Comparison of ENCODE assay signal across 9 cellular contexts in the genomic region with DNA sequence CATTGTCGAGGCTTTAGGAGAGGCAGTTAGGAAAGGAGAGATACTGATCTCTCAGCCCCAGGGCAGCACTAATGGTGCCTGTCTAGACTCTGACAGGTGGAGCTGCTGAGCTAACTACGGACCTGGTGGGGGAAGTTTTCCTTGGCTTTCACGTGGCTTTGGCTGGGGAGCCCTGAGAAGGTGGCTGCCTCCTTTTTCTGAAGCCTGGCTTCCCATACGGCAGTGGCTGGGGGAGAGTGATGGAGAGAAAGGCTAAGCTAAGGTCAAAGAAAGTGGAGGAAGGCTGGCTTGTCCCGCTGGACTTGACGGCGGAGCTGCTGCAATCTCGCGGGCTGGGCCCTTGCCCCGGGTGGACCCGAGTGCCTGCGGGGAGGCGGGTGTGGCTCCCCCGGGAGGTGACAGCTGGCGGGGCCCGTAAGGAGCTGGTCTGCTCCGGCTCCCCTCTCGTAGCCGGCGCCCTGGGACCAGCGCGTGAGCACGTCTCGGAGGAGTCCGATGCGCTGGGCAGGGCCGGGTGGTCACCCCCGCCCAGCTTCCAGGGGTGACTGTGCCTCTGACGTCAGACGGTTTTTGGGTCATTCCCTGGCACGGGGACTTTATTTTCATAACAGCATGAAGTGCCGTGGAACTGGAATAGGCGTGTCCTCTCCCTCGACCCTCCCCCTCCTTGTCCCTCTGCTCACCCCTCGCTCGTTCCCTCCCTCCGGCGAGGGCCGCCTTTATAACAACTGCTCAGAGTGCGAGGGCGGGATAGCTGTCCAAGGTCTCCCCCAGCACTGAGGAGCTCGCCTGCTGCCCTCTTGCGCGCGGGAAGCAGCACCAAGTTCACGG. TPM values are rescaled to one million over a fixed set of nuclear protein-coding genes. Genes with fewer than 3 reads are reported as not detected.
DNase-seq lines count a peak whose midpoint lies in the region; ATAC-seq and TF ChIP-seq lines count a peak whose summit lies in the region.
"Had no signal": no experiment of that assay in that cellular context is flagged by ENCODE, and none has a peak within 500 bp of the region (broad histone marks: within the 10 kb centered on the region; RNA-seq: fewer than 3 reads in every experiment).

A gene with protein sequence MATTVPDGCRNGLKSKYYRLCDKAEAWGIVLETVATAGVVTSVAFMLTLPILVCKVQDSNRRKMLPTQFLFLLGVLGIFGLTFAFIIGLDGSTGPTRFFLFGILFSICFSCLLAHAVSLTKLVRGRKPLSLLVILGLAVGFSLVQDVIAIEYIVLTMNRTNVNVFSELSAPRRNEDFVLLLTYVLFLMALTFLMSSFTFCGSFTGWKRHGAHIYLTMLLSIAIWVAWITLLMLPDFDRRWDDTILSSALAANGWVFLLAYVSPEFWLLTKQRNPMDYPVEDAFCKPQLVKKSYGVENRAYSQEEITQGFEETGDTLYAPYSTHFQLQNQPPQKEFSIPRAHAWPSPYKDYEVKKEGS (plus strand): TSS at position 748 of the 831 bp plus-strand sequence. CDS start 16,688 bp downstream, outside the sequence.

- H3K36me3 ChIP-seq in MM.1S (replicated peaks; ENCODE audit: insufficient read depth, low read length) (no peaks in the 10 kb centered on the region), liver (ENCODE audit: control insufficient read depth in 4 of 4, insufficient read depth in 3 of 4, low read depth in 1 of 4, low read length in 3 of 4) (no peaks in the 10 kb centered on the region)
- H3K36me3 ChIP-seq in effector memory CD4-positive, alpha-beta T cell (ENCODE audit: control insufficient read depth, insufficient read depth, low read length) = no peaks in the 10 kb centered on the region

- peak; percentile 46 for TF ChIP-seq CTCF in MM.1S (IDR thresholded peaks at IDR 0.05; ENCODE audit: low read length)
- no peak for TF ChIP-seq CTCF in liver (IDR thresholded peaks at IDR 0.05; ENCODE audit: low read depth, low read length, missing input control)

- H3K79me2 ChIP-seq in MM.1S (ENCODE audit: low read length) = no peaks in the 10 kb centered on the region

- 3% methylated on average over 46 of the region's 46 CpGs for WGBS in liver

- H3K9ac ChIP-seq in MM.1S (ENCODE audit: low read length) (peak within 1 kb of the TSS; percentile 39; the same call in 1 of the 2 replicates), liver (ENCODE audit: low read depth in 1 of 2, low read length in 2 of 2) (no peak within 1 kb of the TSS)

- no peaks in the 10 kb centered on the region for H4K20me1 ChIP-seq in MM.1S (ENCODE audit: insufficient read depth, low read length)

- H3K4me1 ChIP-seq in MM.1S (ENCODE audit: low read length) (no peaks in the 10 kb centered on the region), liver (ENCODE audit: control insufficient read depth in 4 of 4, insufficient read depth in 4 of 4, low read length in 3 of 4) (peaks cover 2 to 12% (median 7%) of the 10 kb centered on the region in 4 donors)
- H3K4me1 ChIP-seq in effector memory CD4-positive, alpha-beta T cell (ENCODE audit: control insufficient read depth, insufficient read depth, low read length, poor library complexity, severe bottlenecking) = peaks cover 2% of the 10 kb centered on the region

- H3K4me2 ChIP-seq in MM.1S (ENCODE audit: low read depth, low read length) = peak within 1 kb of the TSS; percentile 96

- H3K9me3 ChIP-seq in MM.1S (replicated peaks; ENCODE audit: insufficient read depth, low read length) = no peaks in the 10 kb centered on the region
- H3K9me3 ChIP-seq in effector memory CD4-positive, alpha-beta T cell (ENCODE audit: control insufficient read depth, low read length) = no peaks in the 10 kb centered on the region
- no peaks in the 10 kb centered on the region for H3K9me3 ChIP-seq in liver (ENCODE audit: control insufficient read depth in 4 of 4, low read length in 3 of 4)

- TF ChIP-seq RAD21 in liver (IDR thresholded peaks at IDR 0.05) = no peak

- peak within 1 kb of the TSS; percentile 53 for H3K4me3 ChIP-seq in MM.1S (ENCODE audit: low read length)
- H3K4me3 ChIP-seq in effector memory CD4-positive, alpha-beta T cell (ENCODE audit: insufficient read depth, low read depth, low read length, poor library complexity, severe bottlenecking) = peak within 1 kb of the TSS; percentile 64
- peak within 1 kb of the TSS; percentile 33 to 51 (median 38) for H3K4me3 ChIP-seq in liver (ENCODE audit: low read depth in 1 of 3, low read length in 3 of 3)

- no peaks in the 10 kb centered on the region for H3F3A ChIP-seq in MM.1S (ENCODE audit: insufficient read depth, low read length)

- H3K27me3 ChIP-seq in MM.1S (replicated peaks; ENCODE audit: insufficient read depth, low read length) (0 out of 2 replicates have a peak, but pooled peaks cover 4% of the 10 kb centered on the region), liver (ENCODE audit: control insufficient read depth in 4 of 4, insufficient read depth in 4 of 4, low read length in 3 of 4) (peaks cover 0 to 8% (median 1%) of the 10 kb centered on the region in 4 donors)
- peaks cover 7% of the 10 kb centered on the region for H3K27me3 ChIP-seq in effector memory CD4-positive, alpha-beta T cell (replicated peaks; ENCODE audit: control insufficient read depth, insufficient read depth, low read length, poor library complexity, severe bottlenecking)

- H3K27ac ChIP-seq in MM.1S (ENCODE audit: low read length) (no peak within 1 kb of the TSS), liver (ENCODE audit: low read depth in 1 of 2, low read length in 2 of 2) (peak within 1 kb of the TSS; percentile 13 to 22)
- no peak within 1 kb of the TSS for H3K27ac ChIP-seq in effector memory CD4-positive, alpha-beta T cell (ENCODE audit: insufficient read depth, low read length, poor library complexity, severe bottlenecking)

- DNase-seq in NCI-H1417 (lab: John Stamatoyannopoulos, UW) = peak; percentile 29 to 76 (median 65)
- no peak for DNase-seq in NCI-H1417 treated with DMSO at 0.1 percent for 48 hours (lab: John Stamatoyannopoulos, UW)
- DNase-seq in MM.1S = peak; percentile 52
- DNase-seq in activated CD4-positive, alpha-beta T cell treated with anti-CD3 and anti-CD28 coated beads for 4 hours = peak; percentile 9 to 25
- DNase-seq in effector memory CD4-positive, alpha-beta T cell = peak in 1 of 3 donors; percentile 1
- peak; percentile 36 for DNase-seq in stimulated activated CD4-positive, alpha-beta T cell treated with anti-CD3 and anti-CD28 coated beads, Interleukin-4, amount 100 ng/mL, for 24 hours
- DNase-seq: DND-41 had no signal

- ATAC-seq in GM21576 (IDR thresholded peaks at IDR 0.05; ENCODE audit: unreplicated experiment) = no peak

- H2AFZ ChIP-seq in MM.1S (ENCODE audit: low read length) = peak within 1 kb of the TSS; percentile 83

- no peaks in the 10 kb centered on the region for H3K9me2 ChIP-seq in MM.1S (replicated peaks; ENCODE audit: insufficient read depth, low read length)

TF ChIP-seq in liver, 16 proteins besides CTCF, POLR2A, EP300 and RAD21 (continues in another document):
- TF ChIP-seq RXRA (IDR thresholded peaks at IDR 0.05) (peak in 1 of 2 donors; percentile 16), YY1 (IDR thresholded peaks at IDR 0.05) (peak; percentile 35), FOXA1 (IDR thresholded peaks at IDR 0.05) (no peak), GABPA (IDR thresholded peaks at IDR 0.05 in 1 of 2, conservative IDR thresholded peaks at IDR 0.05 in 1 of 2) (no peak), TAF1 (conservative IDR thresholded peaks at IDR 0.05) (no peak), FOXA2 (IDR thresholded peaks at IDR 0.05) (no peak)
- TF ChIP-seq, protein P1, sequence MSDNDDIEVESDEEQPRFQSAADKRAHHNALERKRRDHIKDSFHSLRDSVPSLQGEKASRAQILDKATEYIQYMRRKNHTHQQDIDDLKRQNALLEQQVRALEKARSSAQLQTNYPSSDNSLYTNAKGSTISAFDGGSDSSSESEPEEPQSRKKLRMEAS (IDR thresholded peaks at IDR 0.05) = no peak
- TF ChIP-seq, protein P2, sequence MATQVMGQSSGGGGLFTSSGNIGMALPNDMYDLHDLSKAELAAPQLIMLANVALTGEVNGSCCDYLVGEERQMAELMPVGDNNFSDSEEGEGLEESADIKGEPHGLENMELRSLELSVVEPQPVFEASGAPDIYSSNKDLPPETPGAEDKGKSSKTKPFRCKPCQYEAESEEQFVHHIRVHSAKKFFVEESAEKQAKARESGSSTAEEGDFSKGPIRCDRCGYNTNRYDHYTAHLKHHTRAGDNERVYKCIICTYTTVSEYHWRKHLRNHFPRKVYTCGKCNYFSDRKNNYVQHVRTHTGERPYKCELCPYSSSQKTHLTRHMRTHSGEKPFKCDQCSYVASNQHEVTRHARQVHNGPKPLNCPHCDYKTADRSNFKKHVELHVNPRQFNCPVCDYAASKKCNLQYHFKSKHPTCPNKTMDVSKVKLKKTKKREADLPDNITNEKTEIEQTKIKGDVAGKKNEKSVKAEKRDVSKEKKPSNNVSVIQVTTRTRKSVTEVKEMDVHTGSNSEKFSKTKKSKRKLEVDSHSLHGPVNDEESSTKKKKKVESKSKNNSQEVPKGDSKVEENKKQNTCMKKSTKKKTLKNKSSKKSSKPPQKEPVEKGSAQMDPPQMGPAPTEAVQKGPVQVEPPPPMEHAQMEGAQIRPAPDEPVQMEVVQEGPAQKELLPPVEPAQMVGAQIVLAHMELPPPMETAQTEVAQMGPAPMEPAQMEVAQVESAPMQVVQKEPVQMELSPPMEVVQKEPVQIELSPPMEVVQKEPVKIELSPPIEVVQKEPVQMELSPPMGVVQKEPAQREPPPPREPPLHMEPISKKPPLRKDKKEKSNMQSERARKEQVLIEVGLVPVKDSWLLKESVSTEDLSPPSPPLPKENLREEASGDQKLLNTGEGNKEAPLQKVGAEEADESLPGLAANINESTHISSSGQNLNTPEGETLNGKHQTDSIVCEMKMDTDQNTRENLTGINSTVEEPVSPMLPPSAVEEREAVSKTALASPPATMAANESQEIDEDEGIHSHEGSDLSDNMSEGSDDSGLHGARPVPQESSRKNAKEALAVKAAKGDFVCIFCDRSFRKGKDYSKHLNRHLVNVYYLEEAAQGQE (IDR thresholded peaks at IDR 0.05) = no peak
- TF ChIP-seq, protein P3, sequence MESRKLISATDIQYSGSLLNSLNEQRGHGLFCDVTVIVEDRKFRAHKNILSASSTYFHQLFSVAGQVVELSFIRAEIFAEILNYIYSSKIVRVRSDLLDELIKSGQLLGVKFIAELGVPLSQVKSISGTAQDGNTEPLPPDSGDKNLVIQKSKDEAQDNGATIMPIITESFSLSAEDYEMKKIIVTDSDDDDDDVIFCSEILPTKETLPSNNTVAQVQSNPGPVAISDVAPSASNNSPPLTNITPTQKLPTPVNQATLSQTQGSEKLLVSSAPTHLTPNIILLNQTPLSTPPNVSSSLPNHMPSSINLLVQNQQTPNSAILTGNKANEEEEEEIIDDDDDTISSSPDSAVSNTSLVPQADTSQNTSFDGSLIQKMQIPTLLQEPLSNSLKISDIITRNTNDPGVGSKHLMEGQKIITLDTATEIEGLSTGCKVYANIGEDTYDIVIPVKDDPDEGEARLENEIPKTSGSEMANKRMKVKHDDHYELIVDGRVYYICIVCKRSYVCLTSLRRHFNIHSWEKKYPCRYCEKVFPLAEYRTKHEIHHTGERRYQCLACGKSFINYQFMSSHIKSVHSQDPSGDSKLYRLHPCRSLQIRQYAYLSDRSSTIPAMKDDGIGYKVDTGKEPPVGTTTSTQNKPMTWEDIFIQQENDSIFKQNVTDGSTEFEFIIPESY (IDR thresholded peaks at IDR 0.05) = no peak

RNA-seq across cellular contexts. Expression of the gene that starts here (rescaled TPM):
- total RNA-seq in liver = under 1 TPM; 0.09 to 0.17 TPM
- polyA plus RNA-seq in liver = under 1 TPM in 1 of 2 donors, not detected in 1; 0.16 TPM

Comparison
In these comparisons a context has a peak if more than half of its experiments do, and no peak if none do; other contexts are left out.
1. H3K27ac ChIP-seq: peak in liver (2 of 2); none in MM.1S (single experiment) and effector memory CD4-positive, alpha-beta T cell (single experiment).
2. Peak in every context shown above with its lines, with median percentiles within 50 percentile points of each other: H3K4me3 ChIP-seq.